Comparison of ENCODE assay signal across 1 cellular context in genomic region chr13:24252136-24252535, GRCh38.
TF ChIP-seq lines count a peak whose summit lies in the region.

No MANE protein-coding gene starts in this region.

TF ChIP-seq in SK-N-SH, 30 proteins besides CTCF, POLR2A, EP300 and RAD21 (continued from another document):
- TF ChIP-seq REST (IDR thresholded peaks at IDR 0.05; ENCODE audit: low read depth, low read length) = no peak
- no peak for TF ChIP-seq GATA2 (CRISPR knock-in tag; IDR thresholded peaks at IDR 0.05)
- no peak for TF ChIP-seq PBX3 (IDR thresholded peaks at IDR 0.05)
- no peak for TF ChIP-seq FOXJ3 (CRISPR knock-in tag; IDR thresholded peaks at IDR 0.05)
- no peak for TF ChIP-seq MXI1 (IDR thresholded peaks at IDR 0.05; ENCODE audit: low read depth, low read length)
- no peak for TF ChIP-seq RXRA (IDR thresholded peaks at IDR 0.05; ENCODE audit: borderline replicate concordance, low read depth)
